ENCODE assay signal across 8 cellular contexts in genomic region chr14:24443053-24443683, GRCh38. TPM values are rescaled to one million over a fixed set of nuclear protein-coding genes. Genes with fewer than 3 reads are reported as not detected.
A peak's percentile ranks its signal among the peaks of the same experiment; 100 is the strongest.
DNase-seq lines count a peak whose midpoint lies in the region; ATAC-seq, FAIRE-seq and TF ChIP-seq lines count a peak whose summit lies in the region.

No MANE protein-coding gene starts in this region.

- H4K20me1 ChIP-seq in DND-41 (ENCODE audit: insufficient read depth, low read length) (peaks cover 14% of the 10 kb centered on the region; the same call in 1 of the 2 replicates), PC-9 (ENCODE audit: insufficient read depth) (no peaks in the 10 kb centered on the region)

- no peaks in the 10 kb centered on the region for H3K27me3 ChIP-seq in DND-41 (ENCODE audit: insufficient read depth, low read length, poor library complexity)
- H3K27me3 ChIP-seq in PC-9 (ENCODE audit: insufficient read depth, low read depth) = no peaks in the 10 kb centered on the region
- no peaks in the 10 kb centered on the region for H3K27me3 ChIP-seq in pancreas

- peaks cover 31% of the 10 kb centered on the region for H3K4me1 ChIP-seq in DND-41 (ENCODE audit: insufficient read depth, low read length)
- H3K4me1 ChIP-seq in PC-9 (replicated peaks; ENCODE audit: insufficient read depth) = no peaks in the 10 kb centered on the region
- peaks cover 0 to 22% (median 4%) of the 10 kb centered on the region in 3 donors for H3K4me1 ChIP-seq in pancreas

- peak overlapping the region; percentile 72 for H2AFZ ChIP-seq in DND-41 (ENCODE audit: low read depth, low read length)
- H2AFZ ChIP-seq in PC-9 = peak overlapping the region; percentile 92

- TF ChIP-seq CTCF in DND-41 (IDR thresholded peaks at IDR 0.05; ENCODE audit: borderline replicate concordance, extremely low read depth, low read length, poor library complexity, severe bottlenecking) = no peak
- TF ChIP-seq CTCF in PC-9 (conservative IDR thresholded peaks at IDR 0.05) = no peak
- TF ChIP-seq CTCF in epithelial cell of esophagus (IDR thresholded peaks at IDR 0.05; ENCODE audit: insufficient read depth, low read depth, low read length, missing control alignments) = no peak
- no peak for TF ChIP-seq CTCF in pancreas (IDR thresholded peaks at IDR 0.05)

- H3K9me2 ChIP-seq in PC-9 (ENCODE audit: insufficient read depth) = no peaks in the 10 kb centered on the region

- POLR2A ChIA-PET in PC-9 (lab: Charles Lee; ENCODE audit: unreplicated experiment) = no interaction called here

- no peak for FAIRE-seq in pancreas (lab: Jason Lieb, UNC)

- intact Hi-C loops in PC-9 (cut with micrococcal nuclease; ENCODE audit: unreplicated experiment) (no loop called here), pancreas (cut with DNase I) (no loop called here)

- H3F3A ChIP-seq in PC-9 (ENCODE audit: insufficient read depth, low read depth) = peaks cover 24% of the 10 kb centered on the region

- H3K4me3 ChIP-seq in DND-41 (ENCODE audit: low read depth in 1 of 2, low read length in 2 of 2) (peak overlapping the region; percentile 64 to 69), PC-9 (peak overlapping the region; percentile 86), epithelial cell of esophagus (ENCODE audit: low read length) (peak overlapping the region; percentile 94), pancreas (peak overlapping the region; percentile 48 to 69 (median 60))

- WGBS in pancreas, 2 donors = 1 to 6% methylated on average over 7 of the region's 7 CpGs

- peaks cover 32% of the 10 kb centered on the region for H3K36me3 ChIP-seq in DND-41 (ENCODE audit: insufficient read depth, low read length)
- no peaks in the 10 kb centered on the region for H3K36me3 ChIP-seq in PC-9 (ENCODE audit: low read depth)
- H3K36me3 ChIP-seq in pancreas = peaks cover 0 to 16% (median 2%) of the 10 kb centered on the region in 3 donors

- no peak for ATAC-seq in DND-41 (ENCODE audit: insufficient read depth, low read depth)
- no peak for ATAC-seq in pancreas

- BruUV-seq in PC-9 (replicated peaks; lab: Mats Ljungman, UMichigan) = TSS peak; percentile 67

- no peaks in the 10 kb centered on the region for H3K9me3 ChIP-seq in DND-41 (ENCODE audit: insufficient read depth, low read length, severe bottlenecking)
- H3K9me3 ChIP-seq in PC-9 (ENCODE audit: insufficient read depth, low read depth) = no peaks in the 10 kb centered on the region
- no peaks in the 10 kb centered on the region for H3K9me3 ChIP-seq in pancreas

- CTCF ChIA-PET in PC-9 (lab: Charles Lee) = interaction anchor here (0.6 kb wide), 1 partner anchor 1783 kb away, joined by 3 read pairs; no protein-coding TSS in a partner anchor

- H3K27ac ChIP-seq in DND-41 (ENCODE audit: low read length) (peak overlapping the region; percentile 82), PC-9 (peak overlapping the region; percentile 96), pancreas (peak overlapping the region in 3 of 4 donors; percentile 98 to 99 (median 99))

- DNase-seq in DND-41 = no peak
- no peak for DNase-seq in PC-9
- peak; percentile 14 for DNase-seq in epithelial cell of esophagus (ENCODE audit: low read depth)
- DNase-seq in pancreas = no peak
- DNase-seq in kidney glomerular epithelial cell (lab: John Stamatoyannopoulos, UW) = no peak
- DNase-seq in NCI-H1436 treated with DMSO at 0.1 percent for 48 hours (lab: John Stamatoyannopoulos, UW) = no peak
- DNase-seq in midbrain (lab: John Stamatoyannopoulos, UW) = no peak
- DNase-seq in NCI-H187 treated with DMSO at 0.1 percent for 48 hours (lab: John Stamatoyannopoulos, UW) = no peak

- H3K9ac ChIP-seq in DND-41 (ENCODE audit: low read depth, low read length) = peak overlapping the region; percentile 80

- H3K79me2 ChIP-seq in DND-41 (ENCODE audit: insufficient read depth, low read length) (peaks cover 36% of the 10 kb centered on the region), PC-9 (ENCODE audit: low read depth) (peaks cover 15% of the 10 kb centered on the region; the same call in 1 of the 2 replicates)

- H3K4me2 ChIP-seq in DND-41 (ENCODE audit: insufficient read depth, low read length) (peak overlapping the region; percentile 91), PC-9 (peak overlapping the region; percentile 93)

RNA-seq across cellular contexts. Expression of gene SDR39U1, which starts 0.6 kb away (rescaled TPM):
- total RNA-seq in PC-9 (2021) (14.8 and 17.2 TPM in 2 replicates), pancreas (10 to 100 TPM; 22.0 to 33.8 (median 28.9) TPM)
- 100 to 1,000 TPM in 1 of 2 donors, 10 to 100 TPM in 1; 86.1 to 124 TPM for polyA plus RNA-seq in pancreas

RNA-seq across cellular contexts. Expression of gene KHNYN, which starts 13.4 kb away (rescaled TPM):
- total RNA-seq in PC-9 (2021) (51.5 and 53.4 TPM in 2 replicates), pancreas (10 to 100 TPM; 25.4 to 42.9 (median 27.9) TPM)
- polyA plus RNA-seq in pancreas = 10 to 100 TPM; 21.8 to 26.9 TPM

RNA-seq across cellular contexts. Expression of gene CBLN3, which starts 13.7 kb away (rescaled TPM):
- total RNA-seq in PC-9 (2021) (7.6 and 8.3 TPM in 2 replicates), pancreas (1 to 10 TPM in 1 of 6 donors, under 1 TPM in 5; 0.47 to 5.6 (median 0.75) TPM)
- polyA plus RNA-seq in pancreas = 1 to 10 TPM in 1 of 2 donors, under 1 TPM in 1; 0.91 to 1.4 TPM

RNA-seq across cellular contexts. Expression of gene NYNRIN, which starts 44.4 kb away (rescaled TPM):
- total RNA-seq in PC-9 (2021) = 15.1 and 17.7 TPM in 2 replicates
- total RNA-seq in pancreas = 1 to 10 TPM; 2.1 to 9.0 (median 4.3) TPM
- polyA plus RNA-seq in pancreas = 1 to 10 TPM; 2.7 to 5.6 TPM
